2 cellular contexts compared by ENCODE assay signal in the genomic region with DNA sequence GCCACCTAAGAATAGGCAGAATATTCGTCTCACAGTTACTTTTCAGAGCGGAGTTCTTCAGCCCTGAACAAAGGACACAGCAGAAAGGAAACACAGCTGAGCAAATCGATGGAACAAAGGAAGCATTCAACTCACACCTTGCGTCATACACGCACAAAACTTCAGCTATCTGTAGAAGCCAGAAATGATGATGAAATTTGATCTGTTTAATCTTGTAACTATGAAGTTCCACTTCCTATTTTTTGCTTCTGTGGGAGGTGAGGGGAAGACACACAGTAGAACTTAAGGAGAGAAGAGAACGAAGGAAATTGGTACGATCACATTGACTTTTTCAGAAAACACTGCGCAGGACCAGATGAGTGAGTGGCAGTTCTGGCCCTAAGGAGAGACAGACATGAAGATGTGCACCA.
TF ChIP-seq lines count a peak whose summit lies in the region.

No MANE protein-coding gene starts in this region.

TF ChIP-seq in K562, 482 proteins besides CTCF, POLR2A, EP300 and RAD21 (continued from another document and continues in another):
- TF ChIP-seq, protein P1, sequence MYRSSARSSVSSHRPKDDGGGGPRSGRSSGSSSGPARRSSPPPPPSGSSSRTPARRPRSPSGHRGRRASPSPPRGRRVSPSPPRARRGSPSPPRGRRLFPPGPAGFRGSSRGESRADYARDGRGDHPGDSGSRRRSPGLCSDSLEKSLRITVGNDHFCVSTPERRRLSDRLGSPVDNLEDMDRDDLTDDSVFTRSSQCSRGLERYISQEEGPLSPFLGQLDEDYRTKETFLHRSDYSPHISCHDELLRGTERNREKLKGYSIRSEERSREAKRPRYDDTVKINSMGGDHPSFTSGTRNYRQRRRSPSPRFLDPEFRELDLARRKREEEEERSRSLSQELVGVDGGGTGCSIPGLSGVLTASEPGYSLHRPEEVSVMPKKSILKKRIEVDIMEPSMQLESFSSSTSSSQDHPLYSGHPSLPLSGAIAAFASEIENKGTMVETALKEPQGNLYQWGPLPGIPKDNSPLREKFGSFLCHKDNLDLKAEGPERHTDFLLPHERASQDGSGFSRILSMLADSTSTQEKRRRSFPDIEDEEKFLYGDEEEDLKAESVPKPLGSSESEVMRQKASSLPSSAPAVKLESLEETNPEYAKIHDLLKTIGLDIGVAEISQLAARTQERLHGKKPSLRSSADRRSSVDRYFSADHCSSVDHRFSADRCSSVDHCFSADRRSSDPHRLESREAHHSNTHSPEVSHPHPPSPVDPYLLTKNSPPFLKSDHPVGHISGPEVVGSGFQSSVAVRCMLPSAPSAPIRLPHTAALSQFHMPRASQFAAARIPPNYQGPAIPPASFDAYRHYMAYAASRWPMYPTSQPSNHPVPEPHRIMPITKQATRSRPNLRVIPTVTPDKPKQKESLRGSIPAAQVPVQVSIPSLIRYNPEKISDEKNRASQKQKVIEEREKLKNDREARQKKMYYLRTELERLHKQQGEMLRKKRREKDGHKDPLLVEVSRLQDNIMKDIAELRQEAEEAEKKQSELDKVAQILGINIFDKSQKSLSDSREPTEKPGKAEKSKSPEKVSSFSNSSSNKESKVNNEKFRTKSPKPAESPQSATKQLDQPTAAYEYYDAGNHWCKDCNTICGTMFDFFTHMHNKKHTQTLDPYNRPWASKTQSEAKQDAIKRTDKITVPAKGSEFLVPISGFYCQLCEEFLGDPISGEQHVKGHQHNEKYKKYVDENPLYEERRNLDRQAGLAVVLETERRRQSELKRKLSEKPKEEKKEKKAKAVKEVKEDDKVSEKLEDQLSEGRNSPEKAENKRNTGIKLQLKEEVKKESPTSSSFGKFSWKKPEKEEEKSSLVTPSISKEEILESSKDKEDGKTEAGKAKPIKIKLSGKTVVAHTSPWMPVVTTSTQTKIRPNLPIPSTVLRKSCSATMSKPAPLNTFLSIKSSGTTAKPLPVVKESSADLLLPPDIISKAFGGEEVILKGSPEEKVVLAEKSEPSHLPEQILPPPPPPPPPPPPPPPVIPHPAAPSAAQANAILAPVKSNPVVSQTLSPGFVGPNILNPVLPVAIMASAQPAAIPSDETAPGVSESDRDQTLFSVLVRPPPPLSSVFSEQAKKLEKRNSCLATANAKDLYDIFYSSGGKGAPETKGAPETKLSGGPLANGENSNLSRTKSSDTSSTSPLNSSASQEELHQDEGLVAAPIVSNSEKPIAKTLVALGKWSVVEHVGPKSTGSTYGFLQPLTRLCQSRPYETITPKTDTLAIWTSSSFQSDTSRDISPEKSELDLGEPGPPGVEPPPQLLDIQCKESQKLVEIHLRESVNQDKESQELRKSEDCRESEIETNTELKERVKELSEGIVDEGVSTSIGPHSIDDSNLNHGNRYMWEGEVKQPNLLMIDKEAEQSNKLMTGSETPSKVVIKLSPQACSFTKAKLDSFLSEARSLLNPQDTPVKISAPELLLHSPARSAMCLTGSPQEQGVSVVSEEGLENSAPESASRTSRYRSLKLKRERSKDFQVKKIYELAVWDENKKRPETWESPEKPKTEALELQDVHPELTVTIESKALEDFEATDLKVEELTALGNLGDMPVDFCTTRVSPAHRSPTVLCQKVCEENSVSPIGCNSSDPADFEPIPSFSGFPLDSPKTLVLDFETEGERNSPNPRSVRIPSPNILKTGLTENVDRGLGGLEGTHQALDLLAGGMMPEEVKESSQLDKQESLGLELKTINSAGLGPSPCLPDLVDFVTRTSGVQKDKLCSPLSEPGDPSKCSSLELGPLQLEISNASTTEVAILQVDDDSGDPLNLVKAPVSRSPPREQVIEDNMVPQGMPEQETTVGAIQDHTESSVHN (IDR thresholded peaks at IDR 0.05; ENCODE audit: borderline replicate concordance in 1 of 2, low read depth in 1 of 2): peak in 1 of 2 experiments; percentile 61; a peak in 1 of 4 replicates
- no peak for TF ChIP-seq KAT2B (IDR thresholded peaks at IDR 0.05; ENCODE audit: low read depth, low read length)
- peak; percentile 98 for TF ChIP-seq CEBPB (tag; IDR thresholded peaks at IDR 0.05)
- peak; percentile 91 for TF ChIP-seq ATF7 (IDR thresholded peaks at IDR 0.05)
- no peak for TF ChIP-seq ZNF644 (tag; IDR thresholded peaks at IDR 0.05; ENCODE audit: low read depth)
- TF ChIP-seq, protein P2, sequence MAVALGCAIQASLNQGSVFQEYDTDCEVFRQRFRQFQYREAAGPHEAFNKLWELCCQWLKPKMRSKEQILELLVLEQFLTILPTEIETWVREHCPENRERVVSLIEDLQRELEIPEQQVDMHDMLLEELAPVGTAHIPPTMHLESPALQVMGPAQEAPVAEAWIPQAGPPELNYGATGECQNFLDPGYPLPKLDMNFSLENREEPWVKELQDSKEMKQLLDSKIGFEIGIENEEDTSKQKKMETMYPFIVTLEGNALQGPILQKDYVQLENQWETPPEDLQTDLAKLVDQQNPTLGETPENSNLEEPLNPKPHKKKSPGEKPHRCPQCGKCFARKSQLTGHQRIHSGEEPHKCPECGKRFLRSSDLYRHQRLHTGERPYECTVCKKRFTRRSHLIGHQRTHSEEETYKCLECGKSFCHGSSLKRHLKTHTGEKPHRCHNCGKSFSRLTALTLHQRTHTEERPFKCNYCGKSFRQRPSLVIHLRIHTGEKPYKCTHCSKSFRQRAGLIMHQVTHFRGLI (CRISPR knock-in tag; IDR thresholded peaks at IDR 0.05): no peak
- peak; percentile 89 for TF ChIP-seq SMARCA4 (IDR thresholded peaks at IDR 0.05)
- TF ChIP-seq ETV6 (IDR thresholded peaks at IDR 0.05; ENCODE audit: borderline replicate concordance in 1 of 2, low read depth in 2 of 2, low read length in 1 of 2): peak in 1 of 2 experiments; percentile 84; a peak in 2 of 4 replicates
- TF ChIP-seq ETV6 (CRISPR knock-in tag; IDR thresholded peaks at IDR 0.05; ENCODE audit: borderline replicate concordance): no peak
- no peak for TF ChIP-seq POLR2AphosphoS5 (IDR thresholded peaks at IDR 0.05; ENCODE audit: control insufficient read depth, insufficient read depth, low read depth, low read length)
- peak; percentile 81; the same call in 1 of the 2 replicates for TF ChIP-seq LEF1 (IDR thresholded peaks at IDR 0.05)
- peak; percentile 80 for TF ChIP-seq CBFA2T3 (IDR thresholded peaks at IDR 0.05)
- TF ChIP-seq, protein P3, sequence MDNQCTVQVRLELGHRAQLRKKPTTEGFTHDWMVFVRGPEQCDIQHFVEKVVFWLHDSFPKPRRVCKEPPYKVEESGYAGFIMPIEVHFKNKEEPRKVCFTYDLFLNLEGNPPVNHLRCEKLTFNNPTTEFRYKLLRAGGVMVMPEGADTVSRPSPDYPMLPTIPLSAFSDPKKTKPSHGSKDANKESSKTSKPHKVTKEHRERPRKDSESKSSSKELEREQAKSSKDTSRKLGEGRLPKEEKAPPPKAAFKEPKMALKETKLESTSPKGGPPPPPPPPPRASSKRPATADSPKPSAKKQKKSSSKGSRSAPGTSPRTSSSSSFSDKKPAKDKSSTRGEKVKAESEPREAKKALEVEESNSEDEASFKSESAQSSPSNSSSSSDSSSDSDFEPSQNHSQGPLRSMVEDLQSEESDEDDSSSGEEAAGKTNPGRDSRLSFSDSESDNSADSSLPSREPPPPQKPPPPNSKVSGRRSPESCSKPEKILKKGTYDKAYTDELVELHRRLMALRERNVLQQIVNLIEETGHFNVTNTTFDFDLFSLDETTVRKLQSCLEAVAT (IDR thresholded peaks at IDR 0.05): peak in 1 of 2 experiments; percentile 82; a peak in 2 of 4 replicates
- TF ChIP-seq CBFA2T2 (conservative IDR thresholded peaks at IDR 0.05): peak; percentile 51

TF ChIP-seq in HepG2, 621 proteins besides CTCF, POLR2A, EP300 and RAD21 (continued from another document and continues in another):
- TF ChIP-seq, protein P4, sequence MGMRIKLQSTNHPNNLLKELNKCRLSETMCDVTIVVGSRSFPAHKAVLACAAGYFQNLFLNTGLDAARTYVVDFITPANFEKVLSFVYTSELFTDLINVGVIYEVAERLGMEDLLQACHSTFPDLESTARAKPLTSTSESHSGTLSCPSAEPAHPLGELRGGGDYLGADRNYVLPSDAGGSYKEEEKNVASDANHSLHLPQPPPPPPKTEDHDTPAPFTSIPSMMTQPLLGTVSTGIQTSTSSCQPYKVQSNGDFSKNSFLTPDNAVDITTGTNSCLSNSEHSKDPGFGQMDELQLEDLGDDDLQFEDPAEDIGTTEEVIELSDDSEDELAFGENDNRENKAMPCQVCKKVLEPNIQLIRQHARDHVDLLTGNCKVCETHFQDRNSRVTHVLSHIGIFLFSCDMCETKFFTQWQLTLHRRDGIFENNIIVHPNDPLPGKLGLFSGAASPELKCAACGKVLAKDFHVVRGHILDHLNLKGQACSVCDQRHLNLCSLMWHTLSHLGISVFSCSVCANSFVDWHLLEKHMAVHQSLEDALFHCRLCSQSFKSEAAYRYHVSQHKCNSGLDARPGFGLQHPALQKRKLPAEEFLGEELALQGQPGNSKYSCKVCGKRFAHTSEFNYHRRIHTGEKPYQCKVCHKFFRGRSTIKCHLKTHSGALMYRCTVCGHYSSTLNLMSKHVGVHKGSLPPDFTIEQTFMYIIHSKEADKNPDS (CRISPR knock-in tag; IDR thresholded peaks at IDR 0.05): 0 out of 2 replicates have a peak, but pooled peaks have one; percentile 64
- TF ChIP-seq KDM3A (CRISPR knock-in tag; IDR thresholded peaks at IDR 0.05; ENCODE audit: low read depth) (no peak), ZBTB21 (CRISPR knock-in tag; IDR thresholded peaks at IDR 0.05) (peak; percentile 93), ISX (CRISPR knock-in tag; conservative IDR thresholded peaks at IDR 0.05) (no peak), EHMT2 (IDR thresholded peaks at IDR 0.05; ENCODE audit: borderline replicate concordance, low read depth, low read length) (no peak), U2AF2 (IDR thresholded peaks at IDR 0.05; ENCODE audit: low read depth, low read length) (no peak), IKZF1 (IDR thresholded peaks at IDR 0.05) (no peak), MAFG (CRISPR knock-in tag; IDR thresholded peaks at IDR 0.05) (no peak), KDM4B (CRISPR knock-in tag; IDR thresholded peaks at IDR 0.05) (0 out of 2 replicates have a peak, but pooled peaks have one; percentile 59), ZNF329 (CRISPR knock-in tag; IDR thresholded peaks at IDR 0.05; ENCODE audit: low read depth) (no peak), ZNF761 (CRISPR knock-in tag; conservative IDR thresholded peaks at IDR 0.05) (no peak), RORA (CRISPR knock-in tag; IDR thresholded peaks at IDR 0.05) (no peak), ZSCAN30 (CRISPR knock-in tag; IDR thresholded peaks at IDR 0.05) (no peak), ZNF317 (CRISPR knock-in tag; IDR thresholded peaks at IDR 0.05) (peak; percentile 84; the same call in 1 of the 2 replicates), GTF2F1 (IDR thresholded peaks at IDR 0.05; ENCODE audit: low read length) (no peak), ZNF333 (CRISPR knock-in tag; IDR thresholded peaks at IDR 0.05; ENCODE audit: borderline replicate concordance) (no peak), ZNF431 (CRISPR knock-in tag; IDR thresholded peaks at IDR 0.05; ENCODE audit: borderline replicate concordance, low read depth) (no peak), SATB2 (CRISPR knock-in tag; IDR thresholded peaks at IDR 0.05) (no peak), MTF1 (CRISPR knock-in tag; IDR thresholded peaks at IDR 0.05) (no peak), NFRKB (IDR thresholded peaks at IDR 0.05) (no peak), CHD4 (IDR thresholded peaks at IDR 0.05; ENCODE audit: borderline replicate concordance, low read length) (no peak), SALL1 (CRISPR knock-in tag; IDR thresholded peaks at IDR 0.05) (peak; percentile 95), CC2D1A (CRISPR knock-in tag; IDR thresholded peaks at IDR 0.05) (no peak), ELF1 (CRISPR knock-in tag; IDR thresholded peaks at IDR 0.05) (peak; percentile 64), RFX5 (IDR thresholded peaks at IDR 0.05; ENCODE audit: low read depth, low read length) (no peak)
- TF ChIP-seq, protein P5, sequence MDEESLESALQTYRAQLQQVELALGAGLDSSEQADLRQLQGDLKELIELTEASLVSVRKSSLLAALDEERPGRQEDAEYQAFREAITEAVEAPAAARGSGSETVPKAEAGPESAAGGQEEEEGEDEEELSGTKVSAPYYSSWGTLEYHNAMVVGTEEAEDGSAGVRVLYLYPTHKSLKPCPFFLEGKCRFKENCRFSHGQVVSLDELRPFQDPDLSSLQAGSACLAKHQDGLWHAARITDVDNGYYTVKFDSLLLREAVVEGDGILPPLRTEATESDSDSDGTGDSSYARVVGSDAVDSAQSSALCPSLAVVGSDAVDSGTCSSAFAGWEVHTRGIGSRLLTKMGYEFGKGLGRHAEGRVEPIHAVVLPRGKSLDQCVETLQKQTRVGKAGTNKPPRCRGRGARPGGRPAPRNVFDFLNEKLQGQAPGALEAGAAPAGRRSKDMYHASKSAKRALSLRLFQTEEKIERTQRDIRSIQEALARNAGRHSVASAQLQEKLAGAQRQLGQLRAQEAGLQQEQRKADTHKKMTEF (CRISPR knock-in tag; IDR thresholded peaks at IDR 0.05): peak; percentile 88
- TF ChIP-seq, protein P6, sequence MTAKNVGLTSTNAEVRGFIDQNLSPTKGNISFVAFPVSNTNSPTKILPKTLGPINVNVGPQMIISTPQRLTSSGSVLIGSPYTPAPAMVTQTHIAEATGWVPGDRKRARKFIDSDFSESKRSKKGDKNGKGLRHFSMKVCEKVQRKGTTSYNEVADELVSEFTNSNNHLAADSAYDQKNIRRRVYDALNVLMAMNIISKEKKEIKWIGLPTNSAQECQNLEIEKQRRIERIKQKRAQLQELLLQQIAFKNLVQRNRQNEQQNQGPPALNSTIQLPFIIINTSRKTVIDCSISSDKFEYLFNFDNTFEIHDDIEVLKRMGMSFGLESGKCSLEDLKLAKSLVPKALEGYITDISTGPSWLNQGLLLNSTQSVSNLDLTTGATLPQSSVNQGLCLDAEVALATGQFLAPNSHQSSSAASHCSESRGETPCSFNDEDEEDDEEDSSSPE (CRISPR knock-in tag; IDR thresholded peaks at IDR 0.05): no peak
- TF ChIP-seq, protein P7, sequence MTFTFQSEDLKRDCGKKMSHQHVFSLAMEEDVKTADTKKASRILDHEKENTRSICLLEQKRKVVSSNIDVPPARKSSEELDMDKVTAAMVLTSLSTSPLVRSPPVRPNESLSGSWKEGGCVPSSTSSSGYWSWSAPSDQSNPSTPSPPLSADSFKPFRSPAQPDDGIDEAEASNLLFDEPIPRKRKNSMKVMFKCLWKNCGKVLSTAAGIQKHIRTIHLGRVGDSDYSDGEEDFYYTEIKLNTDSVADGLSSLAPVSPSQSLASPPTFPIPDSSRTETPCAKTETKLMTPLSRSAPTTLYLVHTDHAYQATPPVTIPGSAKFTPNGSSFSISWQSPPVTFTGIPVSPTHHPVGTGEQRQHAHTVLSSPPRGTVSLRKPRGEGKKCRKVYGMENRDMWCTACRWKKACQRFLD (CRISPR knock-in tag; IDR thresholded peaks at IDR 0.05; ENCODE audit: borderline replicate concordance): no peak
- TF ChIP-seq, protein P8, sequence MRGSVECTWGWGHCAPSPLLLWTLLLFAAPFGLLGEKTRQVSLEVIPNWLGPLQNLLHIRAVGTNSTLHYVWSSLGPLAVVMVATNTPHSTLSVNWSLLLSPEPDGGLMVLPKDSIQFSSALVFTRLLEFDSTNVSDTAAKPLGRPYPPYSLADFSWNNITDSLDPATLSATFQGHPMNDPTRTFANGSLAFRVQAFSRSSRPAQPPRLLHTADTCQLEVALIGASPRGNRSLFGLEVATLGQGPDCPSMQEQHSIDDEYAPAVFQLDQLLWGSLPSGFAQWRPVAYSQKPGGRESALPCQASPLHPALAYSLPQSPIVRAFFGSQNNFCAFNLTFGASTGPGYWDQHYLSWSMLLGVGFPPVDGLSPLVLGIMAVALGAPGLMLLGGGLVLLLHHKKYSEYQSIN (CRISPR knock-in tag; IDR thresholded peaks at IDR 0.05; ENCODE audit: borderline replicate concordance): no peak
- TF ChIP-seq, protein P9, sequence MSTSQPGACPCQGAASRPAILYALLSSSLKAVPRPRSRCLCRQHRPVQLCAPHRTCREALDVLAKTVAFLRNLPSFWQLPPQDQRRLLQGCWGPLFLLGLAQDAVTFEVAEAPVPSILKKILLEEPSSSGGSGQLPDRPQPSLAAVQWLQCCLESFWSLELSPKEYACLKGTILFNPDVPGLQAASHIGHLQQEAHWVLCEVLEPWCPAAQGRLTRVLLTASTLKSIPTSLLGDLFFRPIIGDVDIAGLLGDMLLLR (CRISPR knock-in tag; IDR thresholded peaks at IDR 0.05): no peak
